In the genomic region with DNA sequence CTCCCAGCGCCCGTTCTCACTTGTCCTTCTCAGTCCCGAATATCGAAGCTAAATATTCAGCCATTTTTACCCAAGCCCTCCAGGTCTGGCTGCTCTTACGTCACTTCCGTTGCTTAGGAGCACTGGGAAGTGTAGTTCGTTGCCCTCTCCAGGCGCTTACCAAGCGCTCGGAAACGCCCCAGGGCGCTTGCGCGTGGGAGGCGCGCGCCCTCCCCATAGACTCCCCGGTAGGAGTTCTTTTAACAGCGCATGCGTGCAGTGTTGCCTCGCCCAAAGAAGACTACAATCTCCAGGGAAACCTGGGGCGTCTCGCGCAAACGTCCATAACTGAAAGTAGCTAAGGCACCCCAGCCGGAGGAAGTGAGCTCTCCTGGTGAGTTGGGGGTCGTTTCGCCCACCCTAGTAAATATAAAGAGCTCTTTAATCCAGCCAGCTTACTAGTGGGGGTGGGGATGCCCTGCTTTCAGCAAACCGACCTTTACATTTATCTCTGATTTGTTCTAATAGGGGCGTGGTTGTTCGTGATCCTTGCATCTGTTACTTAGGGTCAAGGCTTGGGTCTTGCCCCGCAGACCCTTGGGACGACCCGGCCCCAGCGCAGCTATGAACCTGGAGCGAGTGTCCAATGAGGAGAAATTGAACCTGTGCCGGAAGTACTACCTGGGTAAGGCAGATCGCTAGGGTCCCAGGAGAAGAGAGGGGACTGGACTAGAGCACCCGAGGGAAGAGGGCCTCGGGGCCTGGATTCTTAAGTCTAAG, we compare ENCODE assay signal across 8 cellular contexts. TPM values are rescaled to one million over a fixed set of nuclear protein-coding genes. Genes with fewer than 3 reads are reported as not detected.
DNase-seq lines count a peak whose midpoint lies in the region; ATAC-seq and TF ChIP-seq lines count a peak whose summit lies in the region.

A gene with protein sequence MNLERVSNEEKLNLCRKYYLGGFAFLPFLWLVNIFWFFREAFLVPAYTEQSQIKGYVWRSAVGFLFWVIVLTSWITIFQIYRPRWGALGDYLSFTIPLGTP (plus strand): TSS at position 324 of the 759 bp plus-strand sequence. CDS start 280 bp downstream, at position 604.
A gene with protein sequence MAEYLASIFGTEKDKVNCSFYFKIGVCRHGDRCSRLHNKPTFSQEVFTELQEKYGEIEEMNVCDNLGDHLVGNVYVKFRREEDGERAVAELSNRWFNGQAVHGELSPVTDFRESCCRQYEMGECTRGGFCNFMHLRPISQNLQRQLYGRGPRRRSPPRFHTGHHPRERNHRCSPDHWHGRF (minus strand): TSS at position 91 of the 759 bp plus-strand sequence. CDS start 27 bp downstream, at position 64.

- H3K9ac ChIP-seq in smooth muscle cell (ENCODE audit: low read depth), result peak within 1 kb of the TSS; percentile 100

- H3K4me3 Mint-ChIP-seq in immature natural killer cell, result peak within 1 kb of the TSS; percentile 96 to 99 (median 98)

- no peaks in the 10 kb centered on the region for H3K9me3 Mint-ChIP-seq in immature natural killer cell

- H3K36me3 ChIP-seq in smooth muscle cell (ENCODE audit: low read depth), result no peaks in the 10 kb centered on the region

- peaks cover 11 to 13% (median 12%) of the 10 kb centered on the region in 3 donors for H3K27me3 Mint-ChIP-seq in immature natural killer cell (ENCODE audit: low read depth in 3 of 3)

- CTCF ChIA-PET in AG04450 (lab: Charles Lee), result interaction anchor here (0.6 to 1.1 kb wide), 4 partner anchors 9 to 74 kb away, joined by 3 to 7 read pairs (median 4); no protein-coding TSS in a partner anchor

- H3K27me3 ChIP-seq in AG04450 (ENCODE audit: control insufficient read depth, insufficient read depth, low read length) (no peaks in the 10 kb centered on the region), smooth muscle cell (ENCODE audit: low read depth) (no peaks in the 10 kb centered on the region)

- no peaks in the 10 kb centered on the region for H4K20me1 ChIP-seq in smooth muscle cell (ENCODE audit: low read depth)

- H3K9me3 ChIP-seq in AG04450 (ENCODE audit: control insufficient read depth, insufficient read depth, low read length) (no peaks in the 10 kb centered on the region; the same call in 1 of the 2 replicates), smooth muscle cell (replicated peaks; ENCODE audit: low read depth) (no peaks in the 10 kb centered on the region)

- no peaks in the 10 kb centered on the region for H3F3A ChIP-seq in smooth muscle cell (ENCODE audit: low read depth)

- TF ChIP-seq CTCF in AG04450 (IDR thresholded peaks at IDR 0.05; ENCODE audit: low read depth, low read length), result no peak
- no peak for TF ChIP-seq CTCF in smooth muscle cell (IDR thresholded peaks at IDR 0.05; ENCODE audit: borderline replicate concordance, insufficient read depth, poor library complexity, severe bottlenecking)

- peak within 1 kb of the TSS; percentile 94 for H3K4me2 ChIP-seq in smooth muscle cell

- peaks cover 0 to 5% (median 0%) of the 10 kb centered on the region in 3 donors for H3K36me3 Mint-ChIP-seq in immature natural killer cell

- H3K4me3 ChIP-seq in AG04450 (ENCODE audit: low read depth, low read length) (peak within 1 kb of the TSS; percentile 87), smooth muscle cell (peak within 1 kb of the TSS; percentile 83)

- no peak within 1 kb of the TSS for H2AFZ ChIP-seq in smooth muscle cell (ENCODE audit: low read depth)

- DNase-seq in AG04450 (ENCODE audit: low read depth, low spot score), result peak; percentile 99
- DNase-seq in NCI-H446 (lab: John Stamatoyannopoulos, UW), result peak; percentile 99 to 100
- peak; percentile 83 to 95 (median 89) for DNase-seq in activated CD4-positive, CD25-positive, alpha-beta regulatory T cell (lab: John Stamatoyannopoulos, UW)
- DNase-seq in caudate nucleus (lab: John Stamatoyannopoulos, UW), result peak; percentile 60 to 100 (median 97)
- peak; percentile 97 to 99 (median 98) for DNase-seq in immature natural killer cell
- peak; percentile 82 for DNase-seq in smooth muscle cell (lab: John Stamatoyannopoulos, UW; ENCODE audit: unreplicated experiment)

- H3K4me1 Mint-ChIP-seq in immature natural killer cell, result peaks cover 66 to 72% of the 10 kb centered on the region in 2 donors

- peaks cover 9% of the 10 kb centered on the region for H3K4me1 ChIP-seq in smooth muscle cell (ENCODE audit: low read depth)

- ATAC-seq in GM19025 (IDR thresholded peaks at IDR 0.05; ENCODE audit: low read depth, unreplicated experiment) (peak; percentile 32), HG03280 (IDR thresholded peaks at IDR 0.05; ENCODE audit: unreplicated experiment) (peak; percentile 40)

- 1% methylated on average over 40 of the region's 40 CpGs for WGBS in smooth muscle cell (ENCODE audit: low lambda C conversion rate)

- POLR2A ChIA-PET in AG04450 (lab: Yijun Ruan, JAX), result interaction anchor here (0.6 to 1.3 kb wide), 2 partner anchors 12 to 74 kb away, joined by 3 to 10 read pairs; a partner anchor contains a TSS

- H3K27ac Mint-ChIP-seq in immature natural killer cell, result peak within 1 kb of the TSS; percentile 98 to 100 (median 99)

- peaks cover 34% of the 10 kb centered on the region for H3K79me2 ChIP-seq in smooth muscle cell (ENCODE audit: low read depth)

- H3K27ac ChIP-seq in AG04450 (ENCODE audit: low read depth, low read length) (peak within 1 kb of the TSS; percentile 99), caudate nucleus (ENCODE audit: low read depth, low read length) (peak within 1 kb of the TSS; percentile 99), smooth muscle cell (ENCODE audit: low read depth) (peak within 1 kb of the TSS; percentile 100)

RNA-seq across cellular contexts. Expression of the first gene that starts in this region (rescaled TPM):
- 41.0 and 52.7 TPM in 2 replicates for polyA plus RNA-seq in AG04450 (2011; rRNA removed)
- 23.2 and 25.2 TPM in 2 replicates for polyA minus RNA-seq in AG04450 (2011; rRNA and poly(A)+ RNA removed)
- polyA plus RNA-seq in immature natural killer cell, result 100 to 1,000 TPM; 127 to 149 (median 129) TPM
- total RNA-seq in smooth muscle cell, result 53.3 and 65.4 TPM in 2 replicates
- 137 and 167 TPM in 2 replicates for polyA plus RNA-seq in smooth muscle cell

RNA-seq across cellular contexts. Expression of the second gene that starts in this region (rescaled TPM):
- polyA plus RNA-seq in AG04450 (2011; rRNA removed) (10.2 and 11.8 TPM in 2 replicates), immature natural killer cell (10 to 100 TPM; 11.8 to 21.4 (median 15.8) TPM), smooth muscle cell (29.3 and 31.5 TPM in 2 replicates)
- polyA minus RNA-seq in AG04450 (2011; rRNA and poly(A)+ RNA removed), result 9.7 and 9.9 TPM in 2 replicates
- total RNA-seq in smooth muscle cell, result 14.6 and 17.0 TPM in 2 replicates

Comparison
In these comparisons a context has a peak if more than half of its experiments do, and no peak if none do; other contexts are left out.
1. Peak in every context shown above with its lines: DNase-seq, ATAC-seq, H3K4me3 ChIP-seq and H3K27ac ChIP-seq.